In genomic region chr2:239128706-239129105, GRCh38 we compare ENCODE assay signal across 19 cellular contexts.
A peak's percentile ranks its signal among the peaks of the same experiment; 100 is the strongest.
DNase-seq lines count a peak whose midpoint lies in the region; ATAC-seq and TF ChIP-seq lines count a peak whose summit lies in the region.
"Had no signal": no experiment of that assay in that cellular context is flagged by ENCODE, and none has a peak within 500 bp of the region (broad histone marks: within the 10 kb centered on the region; RNA-seq: fewer than 3 reads in every experiment).

No MANE protein-coding gene starts in this region.

- ATAC-seq in Right ventricle myocardium superior (ENCODE audit: poor library complexity): no peak
- ATAC-seq in left ventricle myocardium superior: no peak
- ATAC-seq in GM23338: no peak
- ATAC-seq: HCT116 had no signal

- no peaks in the 10 kb centered on the region for H3K79me2 ChIP-seq in GM23338 (replicated peaks; ENCODE audit: insufficient read depth)

- H3K9me3 Mint-ChIP-seq in GM23338 (peaks cover 7% of the 10 kb centered on the region; the same call in 2 of the 3 replicates), progenitor cell of endocrine pancreas (ENCODE audit: low read depth) (no peaks in the 10 kb centered on the region)

- no peak overlapping the region for H3K4me2 ChIP-seq in GM23338
- H3K4me2 ChIP-seq: BLaER1 had no signal

- H3K4me1 ChIP-seq in GM23338 (ENCODE audit: insufficient read depth) (no peaks in the 10 kb centered on the region), Peyer's patch (no peaks in the 10 kb centered on the region)

- H3K27ac Mint-ChIP-seq in GM23338 (0 out of 2 replicates have a peak overlapping the region, but pooled peaks have one; percentile 40), progenitor cell of endocrine pancreas (peak overlapping the region; percentile 89)
- H3K27ac Mint-ChIP-seq: HFFc6 had no signal

- no peaks in the 10 kb centered on the region for H3K9me2 ChIP-seq in GM23338 (ENCODE audit: insufficient read depth)

- no peaks in the 10 kb centered on the region for H3K9me3 ChIP-seq in Peyer's patch
- H3K9me3 ChIP-seq: BLaER1 had no signal

- H3K4me3 Mint-ChIP-seq in GM23338: no peak overlapping the region
- no peak overlapping the region for H3K4me3 Mint-ChIP-seq in progenitor cell of endocrine pancreas (ENCODE audit: low read depth)
- H3K4me3 Mint-ChIP-seq: CD14-positive monocyte; CD4-positive, alpha-beta memory T cell; HFFc6 had no signal

- H3F3A ChIP-seq in GM23338 (replicated peaks; ENCODE audit: low read depth): no peaks in the 10 kb centered on the region

- TF ChIP-seq POLR2A in Peyer's patch (IDR thresholded peaks at IDR 0.05): no peak

- H3K36me3 ChIP-seq in GM23338 (ENCODE audit: insufficient read depth) (peaks cover 3% of the 10 kb centered on the region; the same call in 1 of the 2 replicates), Peyer's patch (peaks cover 0 to 78% (median 0%) of the 10 kb centered on the region in 3 donors)

- intact Hi-C loops in Right ventricle myocardium superior (cut with DNase I): loop anchor here (10.0 kb wide), 1 partner anchor 276 kb away; the partner anchor contains the start of gene HDAC4
- intact Hi-C loops in left ventricle myocardium superior (cut with micrococcal nuclease): no loop called here

- no peak overlapping the region for H2AFZ ChIP-seq in GM23338

- H3K27ac ChIP-seq in GM23338 (ENCODE audit: low read depth) (no peak overlapping the region), Peyer's patch (no peak overlapping the region)
- H3K27ac ChIP-seq: BLaER1, HL-60 had no signal

- H3K27me3 Mint-ChIP-seq in GM23338 (ENCODE audit: insufficient read depth, low read depth, poor library complexity) (peaks cover 8% of the 10 kb centered on the region), progenitor cell of endocrine pancreas (no peaks in the 10 kb centered on the region)
- H3K27me3 Mint-ChIP-seq: CD4-positive, alpha-beta memory T cell had no signal

- H3K27me3 ChIP-seq in GM23338 (ENCODE audit: insufficient read depth) (no peaks in the 10 kb centered on the region), Peyer's patch (no peaks in the 10 kb centered on the region)

- no peaks in the 10 kb centered on the region for H3K4me1 Mint-ChIP-seq in GM23338
- H3K4me1 Mint-ChIP-seq in progenitor cell of endocrine pancreas (ENCODE audit: low read depth): no peaks in the 10 kb centered on the region
- H3K4me1 Mint-ChIP-seq: CD14-positive monocyte; CD4-positive, alpha-beta memory T cell had no signal

- no peaks in the 10 kb centered on the region; the same call in 1 of the 2 replicates for H4K20me1 ChIP-seq in GM23338 (replicated peaks; ENCODE audit: insufficient read depth)

- H3K36me3 Mint-ChIP-seq in GM23338 (ENCODE audit: low read depth) (peaks cover 50% of the 10 kb centered on the region), progenitor cell of endocrine pancreas (ENCODE audit: insufficient read depth) (peaks cover 18% of the 10 kb centered on the region)

- no peak for TF ChIP-seq CTCF in GM23338 (conservative IDR thresholded peaks at IDR 0.05; ENCODE audit: low read depth in 2 of 2)
- TF ChIP-seq CTCF in progenitor cell of endocrine pancreas (IDR thresholded peaks at IDR 0.05; ENCODE audit: unreplicated experiment): no peak
- TF ChIP-seq CTCF in Peyer's patch (IDR thresholded peaks at IDR 0.05): no peak

- DNase-seq in Right ventricle myocardium superior (peak; percentile 33), left ventricle myocardium superior (no peak), GM23338 (ENCODE audit: low spot score) (no peak), progenitor cell of endocrine pancreas (ENCODE audit: low spot score, unreplicated experiment) (no peak), Peyer's patch (no peak), T-helper 2 cell (no peak)
- DNase-seq in NK-92 treated with Interleukin-12 subunit alpha and Interleukin-12 subunit beta, amount 100 ng/mL, for 24 hours (lab: John Stamatoyannopoulos, UW): no peak
- DNase-seq: 8988T; CD4-positive, alpha-beta memory T cell; DMS153; DMS79; GF-D8; GOT3; H7; HFFc6 had no signal

- no peak overlapping the region for H3K4me3 ChIP-seq in GM23338
- H3K4me3 ChIP-seq in Peyer's patch: no peak overlapping the region
- H3K4me3 ChIP-seq: BLaER1 had no signal

TF ChIP-seq in GM23338, 12 proteins besides CTCF, POLR2A, EP300 and RAD21:
- TF ChIP-seq ETS1 (IDR thresholded peaks at IDR 0.05): no peak
- TF ChIP-seq CREB1 (CRISPR knock-in tag; IDR thresholded peaks at IDR 0.05; ENCODE audit: low read depth): no peak
- no peak for TF ChIP-seq ZNF114 (CRISPR knock-in tag; IDR thresholded peaks at IDR 0.05)
- no peak for TF ChIP-seq EZH2phosphoT487 (IDR thresholded peaks at IDR 0.05; ENCODE audit: unreplicated experiment)
- TF ChIP-seq ZNF462 (CRISPR knock-in tag; IDR thresholded peaks at IDR 0.05): no peak
- no peak for TF ChIP-seq POLR2AphosphoS5 (IDR thresholded peaks at IDR 0.05; ENCODE audit: low read depth)
